Comparison of ENCODE assay signal across 8 cellular contexts in genomic region chr17:80980397-80981061, GRCh38. TPM values are rescaled to one million over a fixed set of nuclear protein-coding genes. Genes with fewer than 3 reads are reported as not detected.
DNase-seq lines count a peak whose midpoint lies in the region; ATAC-seq and FAIRE-seq lines count a peak whose summit lies in the region.

No MANE protein-coding gene starts in this region.

- peak overlapping the region; percentile 47 for H3K27ac Mint-ChIP-seq in activated T-helper 17 cell treated with anti-CD3 and anti-CD28 coated beads, Interleukin-2, amount 50 U/mL, for 72 hours

- H3K9me3 Mint-ChIP-seq in activated T-helper 17 cell treated with anti-CD3 and anti-CD28 coated beads, Interleukin-2, amount 50 U/mL, for 72 hours, result no peaks in the 10 kb centered on the region

- peaks cover 11% of the 10 kb centered on the region for H3K4me1 Mint-ChIP-seq in activated T-helper 17 cell treated with anti-CD3 and anti-CD28 coated beads, Interleukin-2, amount 50 U/mL, for 72 hours

- H3K4me3 Mint-ChIP-seq in activated T-helper 17 cell treated with anti-CD3 and anti-CD28 coated beads, Interleukin-2, amount 50 U/mL, for 72 hours, result peak overlapping the region; percentile 15

- peaks cover 4% of the 10 kb centered on the region for H3K27me3 Mint-ChIP-seq in activated T-helper 17 cell treated with anti-CD3 and anti-CD28 coated beads, Interleukin-2, amount 50 U/mL, for 72 hours

- peak; percentile 40 for DNase-seq in stimulated activated CD4-positive, alpha-beta T cell treated with anti-CD3 and anti-CD28 coated beads, Interleukin-4, amount 100 ng/mL, for 1 hour
- DNase-seq in stimulated activated CD4-positive, alpha-beta T cell treated with anti-CD3 and anti-CD28 coated beads, Interleukin-2, amount 100 ng/mL, for 24 hours, result no peak
- DNase-seq in iris pigment epithelial cell (ENCODE audit: low read depth) (peak; percentile 26), urothelium cell line (ENCODE audit: low spot score) (no peak), D341Med (ENCODE audit: low spot score) (no peak)

- peak; percentile 92 for ATAC-seq in activated T-helper 17 cell treated with anti-CD3 and anti-CD28 coated beads, Interleukin-2, amount 50 U/mL, for 72 hours (replicated peaks)
- no peak for ATAC-seq in HG03095 (IDR thresholded peaks at IDR 0.05; ENCODE audit: unreplicated experiment)
- ATAC-seq in HG03457 (IDR thresholded peaks at IDR 0.05; ENCODE audit: unreplicated experiment), result no peak

- H3K36me3 Mint-ChIP-seq in activated T-helper 17 cell treated with anti-CD3 and anti-CD28 coated beads, Interleukin-2, amount 50 U/mL, for 72 hours (ENCODE audit: low read depth), result no peaks in the 10 kb centered on the region

- peak; percentile 95 for FAIRE-seq in urothelium cell line (lab: Jason Lieb, UNC)

RNA-seq across cellular contexts. Expression of gene CHMP6, which starts 11.1 kb away (rescaled TPM):
- 10 to 100 TPM; 17.2 to 19.8 TPM for total RNA-seq in activated T-helper 17 cell treated with anti-CD3 and anti-CD28 coated beads, Interleukin-2, amount 50 U/mL, for 72 hours

RNA-seq across cellular contexts. Expression of gene BAIAP2, which starts 54.4 kb away (rescaled TPM):
- total RNA-seq in activated T-helper 17 cell treated with anti-CD3 and anti-CD28 coated beads, Interleukin-2, amount 50 U/mL, for 72 hours, result 1 to 10 TPM; 4.6 to 4.8 TPM

Comparison
In these comparisons a context has a peak if more than half of its experiments do, and no peak if none do; other contexts are left out.
1. DNase-seq: peak in stimulated activated CD4-positive, alpha-beta T cell treated with anti-CD3 and anti-CD28 coated beads, Interleukin-4, amount 100 ng/mL, for 1 hour (single experiment) and iris pigment epithelial cell (single experiment); none in stimulated activated CD4-positive, alpha-beta T cell treated with anti-CD3 and anti-CD28 coated beads, Interleukin-2, amount 100 ng/mL, for 24 hours (0 of 2), urothelium cell line (single experiment) and D341Med (single experiment).